In the genomic region with DNA sequence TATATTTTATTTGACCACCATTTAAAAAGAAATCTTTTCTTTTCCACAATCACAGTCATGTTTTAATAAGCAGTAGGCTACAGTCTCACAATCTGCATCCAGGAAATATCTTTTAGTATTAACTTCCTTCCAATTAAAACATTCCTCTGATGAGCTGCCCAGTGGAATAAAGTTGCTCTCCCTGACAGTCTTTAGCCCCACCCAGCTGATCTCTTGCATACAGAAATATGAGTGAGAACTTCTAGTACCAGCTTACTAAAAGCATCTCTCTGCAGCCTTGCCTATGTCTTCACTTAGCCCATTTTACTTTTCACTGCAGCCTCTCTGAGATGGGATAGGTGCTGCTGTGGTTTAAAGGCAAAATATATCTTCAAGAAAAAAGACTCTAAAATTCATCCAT, we compare ENCODE assay signal across 18 cellular contexts.
DNase-seq lines count a peak whose midpoint lies in the region; ATAC-seq, FAIRE-seq and TF ChIP-seq lines count a peak whose summit lies in the region.
"Had no signal": no experiment of that assay in that cellular context is flagged by ENCODE, and none has a peak within 500 bp of the region (broad histone marks: within the 10 kb centered on the region; RNA-seq: fewer than 3 reads in every experiment).

No MANE protein-coding gene starts in this region.

- H2AK9ac ChIP-seq in IMR-90 (replicated peaks; ENCODE audit: low read depth, low read length, poor library complexity), result no peak overlapping the region

- H2AK5ac ChIP-seq in IMR-90 (ENCODE audit: low read depth, low read length), result peak overlapping the region; percentile 37; the same call in 1 of the 2 replicates

- H3K9ac ChIP-seq in IMR-90 (ENCODE audit: low read depth, low read length), result no peak overlapping the region; the same call in 1 of the 2 replicates

- no peak for TF ChIP-seq EP300 in tibial nerve (IDR thresholded peaks at IDR 0.05)

- H4K8ac ChIP-seq in IMR-90 (ENCODE audit: low read depth in 2 of 2, low read length in 2 of 2), result peak overlapping the region; percentile 27 to 65

- TF ChIP-seq POLR2A in IMR-90 (IDR thresholded peaks at IDR 0.05; ENCODE audit: low read depth, low read length) (no peak), tibial nerve (IDR thresholded peaks at IDR 0.05) (no peak), erythroblast (IDR thresholded peaks at IDR 0.05; ENCODE audit: low read length) (no peak)

- CTCF ChIA-PET in IMR-90 (lab: Yijun Ruan, JAX), result no interaction called here

- H3K9me1 ChIP-seq in IMR-90 (ENCODE audit: insufficient read depth, low read length), result no peaks in the 10 kb centered on the region

- H3K36me3 ChIP-seq in IMR-90 (ENCODE audit: control insufficient read depth, insufficient read depth, low read length) (no peaks in the 10 kb centered on the region), tibial nerve (no peaks in the 10 kb centered on the region), pancreas (no peaks in the 10 kb centered on the region)
- H3K36me3 ChIP-seq: esophagus squamous epithelium had no signal

- peak overlapping the region; percentile 69 for H4K91ac ChIP-seq in IMR-90 (ENCODE audit: insufficient read depth, low read depth, low read length)

- no peaks in the 10 kb centered on the region for H4K20me1 ChIP-seq in IMR-90 (ENCODE audit: insufficient read depth, low read length)

- no peak overlapping the region for H3K23ac ChIP-seq in IMR-90 (ENCODE audit: low read depth, low read length)

- H3K4me3 ChIP-seq in AG10803 (ENCODE audit: low read length) (no peak overlapping the region), IMR-90 (ENCODE audit: insufficient read depth, low read depth, low read length) (no peak overlapping the region), tibial nerve (no peak overlapping the region), pancreas (no peak overlapping the region)
- H3K4me3 ChIP-seq: esophagus squamous epithelium had no signal

- H3K79me1 ChIP-seq in IMR-90 (ENCODE audit: low read depth in 1 of 2, low read length in 2 of 2), result no peaks in the 10 kb centered on the region

- peak overlapping the region; percentile 76 for H3K18ac ChIP-seq in IMR-90 (ENCODE audit: low read depth, low read length)

- peak overlapping the region; percentile 89 for H2BK20ac ChIP-seq in IMR-90 (ENCODE audit: low read depth, low read length)

- H3K27me3 ChIP-seq in IMR-90 (ENCODE audit: control insufficient read depth, insufficient read depth, low read length) (no peaks in the 10 kb centered on the region), tibial nerve (no peaks in the 10 kb centered on the region), pancreas (no peaks in the 10 kb centered on the region)
- H3K27me3 ChIP-seq: esophagus squamous epithelium had no signal

- dilution Hi-C loops in IMR-90 (cut with HindIII; ENCODE audit: low sequenced_read_pairs, unreplicated experiment), result no loop called here

- no peak overlapping the region for H2AFZ ChIP-seq in IMR-90 (replicated peaks; ENCODE audit: low read length, poor library complexity)

- POLR2A ChIA-PET in IMR-90 (lab: Charles Lee; ENCODE audit: unreplicated experiment), result no interaction called here

- TF ChIP-seq CTCF in AG10803 (conservative IDR thresholded peaks at IDR 0.05; ENCODE audit: low read length) (no peak), IMR-90 (conservative IDR thresholded peaks at IDR 0.05; ENCODE audit: low read depth, low read length) (no peak), tibial nerve (IDR thresholded peaks at IDR 0.05) (no peak), pancreas (IDR thresholded peaks at IDR 0.05) (no peak)

- H2BK5ac ChIP-seq in IMR-90 (ENCODE audit: low read depth, low read length, poor library complexity, severe bottlenecking), result peak overlapping the region; percentile 86

- intact Hi-C loops in IMR-90 (cut with micrococcal nuclease) (no loop called here), pancreas (cut with DNase I) (no loop called here), posterior vena cava (cut with DNase I) (no loop called here)

- H3K14ac ChIP-seq in IMR-90 (replicated peaks; ENCODE audit: low read depth, low read length), result peak overlapping the region; percentile 48; the same call in 1 of the 2 replicates

- in situ Hi-C loops in IMR-90 (cut with MboI; ENCODE audit: low sequenced_read_pairs), result no loop called here

- DNase-seq in AG10803 (ENCODE audit: low read depth) (peak; percentile 43), IMR-90 (peak; percentile 10), fibroblast of peridontal ligament (ENCODE audit: extremely low read depth) (peak; percentile 48), renal cortical epithelial cell (ENCODE audit: low read depth) (peak; percentile 23), tibial nerve (ENCODE audit: low spot score in 2 of 2) (no peak), erythroblast (lab: John Stamatoyannopoulos, UW) (no peak), pancreas (no peak), posterior vena cava (ENCODE audit: low spot score) (no peak)
- DNase-seq: activated naive CD4-positive, alpha-beta T cell treated with anti-CD3 and anti-CD28 coated beads, Interleukin-2, amount 50 U/mL, for 16 hours; activated T-cell treated with anti-CD3 and anti-CD28 coated beads, Interleukin-2, amount 50 U/mL, for 1 hour; DMS53; esophagus squamous epithelium; KBM-7; NCI-H1048; NCI-H2081 treated with DMSO at 0.1 percent for 48 hours; stimulated activated CD4-positive, alpha-beta T cell treated with anti-CD3 and anti-CD28 coated beads, Interleukin-15, amount 100 ng/mL, for 24 hours had no signal

- peak overlapping the region; percentile 79; the same call in 1 of the 2 replicates for H3K4ac ChIP-seq in IMR-90 (ENCODE audit: low read depth, low read length)

- H3K4me2 ChIP-seq in IMR-90 (ENCODE audit: low read depth, low read length), result peak overlapping the region; percentile 18; the same call in 1 of the 2 replicates

- peak overlapping the region; percentile 83; the same call in 1 of the 2 replicates for H4K5ac ChIP-seq in IMR-90 (ENCODE audit: low read depth, low read length)

- peak overlapping the region; percentile 36; the same call in 2 of the 3 replicates for H2BK15ac ChIP-seq in IMR-90 (ENCODE audit: low read depth, low read length)

- no peaks in the 10 kb centered on the region for H3K9me3 ChIP-seq in IMR-90 (ENCODE audit: control insufficient read depth, insufficient read depth, low read length)
- H3K9me3 ChIP-seq in tibial nerve, result no peaks in the 10 kb centered on the region
- H3K9me3 ChIP-seq in pancreas, result no peaks in the 10 kb centered on the region
- H3K9me3 ChIP-seq: esophagus squamous epithelium had no signal

- peak; percentile 76 for ATAC-seq in IMR-90 (ENCODE audit: low read depth)
- no peak for ATAC-seq in pancreas
- ATAC-seq: Panc1 had no signal

- H3K4me1 ChIP-seq in IMR-90 (ENCODE audit: control insufficient read depth, insufficient read depth, low read length) (peaks cover 13% of the 10 kb centered on the region), tibial nerve (peaks cover 0 to 16% (median 4%) of the 10 kb centered on the region in 4 donors), pancreas (no peaks in the 10 kb centered on the region)
- H3K4me1 ChIP-seq: esophagus squamous epithelium had no signal

- H3K56ac ChIP-seq in IMR-90 (ENCODE audit: extremely low read depth, insufficient read depth, low read length), result peak overlapping the region; percentile 78

- H2BK120ac ChIP-seq in IMR-90 (ENCODE audit: low read depth, low read length), result peak overlapping the region; percentile 90

- no peak for FAIRE-seq in pancreas (lab: Jason Lieb, UNC)
- FAIRE-seq: GM19239 had no signal

- BruUV-seq in IMR-90 (replicated peaks; lab: Mats Ljungman, UMichigan), result no TSS peak

- TF ChIP-seq RAD21 in IMR-90 (IDR thresholded peaks at IDR 0.05; ENCODE audit: low read length), result no peak

- peak overlapping the region; percentile 54; the same call in 1 of the 2 replicates for H3K27ac ChIP-seq in IMR-90 (ENCODE audit: insufficient read depth, low read length)
- H3K27ac ChIP-seq in tibial nerve, result no peak overlapping the region
- H3K27ac ChIP-seq in pancreas, result no peak overlapping the region
- H3K27ac ChIP-seq: esophagus squamous epithelium had no signal

TF ChIP-seq in IMR-90, 13 proteins besides CTCF, POLR2A, EP300 and RAD21:
- TF ChIP-seq SMC3 (IDR thresholded peaks at IDR 0.05; ENCODE audit: low read depth, low read length) (no peak), NFE2L2 (IDR thresholded peaks at IDR 0.05; ENCODE audit: low read depth, low read length) (no peak), MXI1 (IDR thresholded peaks at IDR 0.05; ENCODE audit: borderline replicate concordance, low read depth, low read length) (no peak), BHLHE40 (IDR thresholded peaks at IDR 0.05; ENCODE audit: low read depth, low read length) (no peak), CEBPB (IDR thresholded peaks at IDR 0.05; ENCODE audit: low read depth, low read length) (no peak), FOS (IDR thresholded peaks at IDR 0.05; ENCODE audit: low read depth, low read length) (no peak), CHD1 (IDR thresholded peaks at IDR 0.05; ENCODE audit: low read depth, low read length) (no peak), RFX5 (IDR thresholded peaks at IDR 0.05; ENCODE audit: low read depth, low read length) (no peak), MAZ (IDR thresholded peaks at IDR 0.05; ENCODE audit: borderline replicate concordance, low read depth, low read length) (no peak), MAFK (IDR thresholded peaks at IDR 0.05; ENCODE audit: low read depth, low read length) (no peak), RCOR1 (IDR thresholded peaks at IDR 0.05; ENCODE audit: insufficient replicate concordance, low read length) (no peak)
- TF ChIP-seq, protein P1, sequence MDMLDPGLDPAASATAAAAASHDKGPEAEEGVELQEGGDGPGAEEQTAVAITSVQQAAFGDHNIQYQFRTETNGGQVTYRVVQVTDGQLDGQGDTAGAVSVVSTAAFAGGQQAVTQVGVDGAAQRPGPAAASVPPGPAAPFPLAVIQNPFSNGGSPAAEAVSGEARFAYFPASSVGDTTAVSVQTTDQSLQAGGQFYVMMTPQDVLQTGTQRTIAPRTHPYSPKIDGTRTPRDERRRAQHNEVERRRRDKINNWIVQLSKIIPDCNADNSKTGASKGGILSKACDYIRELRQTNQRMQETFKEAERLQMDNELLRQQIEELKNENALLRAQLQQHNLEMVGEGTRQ (IDR thresholded peaks at IDR 0.05; ENCODE audit: low read depth, low read length), result no peak
- TF ChIP-seq, protein P2, sequence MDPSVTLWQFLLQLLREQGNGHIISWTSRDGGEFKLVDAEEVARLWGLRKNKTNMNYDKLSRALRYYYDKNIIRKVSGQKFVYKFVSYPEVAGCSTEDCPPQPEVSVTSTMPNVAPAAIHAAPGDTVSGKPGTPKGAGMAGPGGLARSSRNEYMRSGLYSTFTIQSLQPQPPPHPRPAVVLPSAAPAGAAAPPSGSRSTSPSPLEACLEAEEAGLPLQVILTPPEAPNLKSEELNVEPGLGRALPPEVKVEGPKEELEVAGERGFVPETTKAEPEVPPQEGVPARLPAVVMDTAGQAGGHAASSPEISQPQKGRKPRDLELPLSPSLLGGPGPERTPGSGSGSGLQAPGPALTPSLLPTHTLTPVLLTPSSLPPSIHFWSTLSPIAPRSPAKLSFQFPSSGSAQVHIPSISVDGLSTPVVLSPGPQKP (IDR thresholded peaks at IDR 0.05; ENCODE audit: borderline replicate concordance, low read depth, low read length), result no peak

Comparison
In these comparisons a context has a peak if more than half of its experiments do, and no peak if none do; other contexts are left out.
1. DNase-seq: peak in AG10803 (single experiment), IMR-90 (single experiment), fibroblast of peridontal ligament (single experiment) and renal cortical epithelial cell (single experiment); none in tibial nerve (0 of 2), erythroblast (0 of 2), pancreas (0 of 6) and posterior vena cava (single experiment).